In the genomic region with DNA sequence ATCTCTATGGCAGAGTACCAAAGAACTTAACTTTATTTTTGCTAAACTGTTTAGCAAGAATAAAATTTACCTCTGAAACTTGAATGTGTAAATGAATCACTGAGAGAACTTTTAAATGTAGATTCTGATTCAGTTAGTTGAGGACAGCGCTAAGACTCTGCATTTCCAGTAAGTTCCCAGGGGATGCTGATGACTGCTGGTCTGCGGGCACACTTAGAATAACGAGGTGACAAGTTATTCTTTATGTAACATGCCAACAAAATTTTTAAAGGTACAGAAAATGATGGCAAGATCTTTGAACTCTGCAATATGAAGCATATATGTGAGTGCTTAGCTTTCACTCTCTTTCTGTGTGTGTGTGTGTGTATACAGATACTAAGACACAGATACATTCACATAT, we compare ENCODE assay signal across 22 cellular contexts. TPM values are rescaled to one million over a fixed set of nuclear protein-coding genes. Genes with fewer than 3 reads are reported as not detected.
DNase-seq lines count a peak whose midpoint lies in the region; ATAC-seq and TF ChIP-seq lines count a peak whose summit lies in the region.
"Had no signal": no experiment of that assay in that cellular context is flagged by ENCODE, and none has a peak within 500 bp of the region (broad histone marks: within the 10 kb centered on the region; RNA-seq: fewer than 3 reads in every experiment).

No MANE protein-coding gene starts in this region.

- no peak overlapping the region for H3K4me3 ChIP-seq in CD4-positive, alpha-beta memory T cell (ENCODE audit: low read length in 2 of 2)
- no peak overlapping the region for H3K4me3 ChIP-seq in naive thymus-derived CD4-positive, alpha-beta T cell (ENCODE audit: low read length)
- H3K4me3 ChIP-seq in BE2C (ENCODE audit: low read depth, low read length) (no peak overlapping the region), endodermal cell (ENCODE audit: low read length) (no peak overlapping the region)
- H3K4me3 ChIP-seq: A549, colonic mucosa, hepatocyte, lower lobe of right lung, suprapubic skin had no signal

- peak overlapping the region; percentile 78 for H3K27ac Mint-ChIP-seq in activated CD4-positive, alpha-beta T cell treated with anti-CD3 and anti-CD28 coated beads, Interleukin-2, amount 10 ng/mL, durations not matched to agents 24 days and 14 days
- peak overlapping the region; percentile 77 to 91 (median 86) for H3K27ac Mint-ChIP-seq in CD4-positive, alpha-beta memory T cell
- H3K27ac Mint-ChIP-seq in activated CD8-positive, alpha-beta T cell treated with anti-CD3 and anti-CD28 coated beads for 36 hours, result peak overlapping the region; percentile 98
- H3K27ac Mint-ChIP-seq in naive thymus-derived CD4-positive, alpha-beta T cell, result peak overlapping the region; percentile 66 to 99 (median 97)
- no peak overlapping the region for H3K27ac Mint-ChIP-seq in endodermal cell

- H3K4me1 Mint-ChIP-seq in activated CD4-positive, alpha-beta T cell treated with anti-CD3 and anti-CD28 coated beads, Interleukin-2, amount 10 ng/mL, durations not matched to agents 24 days and 14 days, result peaks cover 72% of the 10 kb centered on the region
- peaks cover 72 to 96% (median 83%) of the 10 kb centered on the region in 4 donors for H3K4me1 Mint-ChIP-seq in CD4-positive, alpha-beta memory T cell
- peaks cover 94% of the 10 kb centered on the region for H3K4me1 Mint-ChIP-seq in activated CD8-positive, alpha-beta T cell treated with anti-CD3 and anti-CD28 coated beads for 36 hours (ENCODE audit: low read depth)
- peaks cover 61 to 100% (median 93%) of the 10 kb centered on the region in 7 donors for H3K4me1 Mint-ChIP-seq in naive thymus-derived CD4-positive, alpha-beta T cell
- H3K4me1 Mint-ChIP-seq in endodermal cell, result peaks cover 40% of the 10 kb centered on the region

- H3K27me3 ChIP-seq in CD4-positive, alpha-beta memory T cell (ENCODE audit: insufficient read depth, low read length), result no peaks in the 10 kb centered on the region
- no peaks in the 10 kb centered on the region for H3K27me3 ChIP-seq in naive thymus-derived CD4-positive, alpha-beta T cell (ENCODE audit: control insufficient read depth in 2 of 2, insufficient read depth in 2 of 2, low read length in 2 of 2)
- no peaks in the 10 kb centered on the region for H3K27me3 ChIP-seq in BE2C
- no peaks in the 10 kb centered on the region for H3K27me3 ChIP-seq in endodermal cell (ENCODE audit: control insufficient read depth, insufficient read depth, low read length, poor library complexity, severe bottlenecking)
- H3K27me3 ChIP-seq: colonic mucosa, hepatocyte, suprapubic skin had no signal

- H3K9me3 ChIP-seq in CD4-positive, alpha-beta memory T cell (ENCODE audit: control insufficient read depth in 1 of 2, low read length in 2 of 2), result no peaks in the 10 kb centered on the region
- no peaks in the 10 kb centered on the region for H3K9me3 ChIP-seq in naive thymus-derived CD4-positive, alpha-beta T cell (ENCODE audit: control insufficient read depth in 2 of 3, low read length in 3 of 3)
- H3K9me3 ChIP-seq in BE2C, result no peaks in the 10 kb centered on the region
- no peaks in the 10 kb centered on the region for H3K9me3 ChIP-seq in endodermal cell (ENCODE audit: control insufficient read depth, low read length)
- H3K9me3 ChIP-seq: A549, colonic mucosa, lower lobe of right lung, suprapubic skin had no signal

- WGBS in endodermal cell (ENCODE audit: insufficient coverage in 1 of 2, insufficient read length in 1 of 2), 2 experiments, result 84 to 86% methylated on average over 1 to 3 of the region's 3 CpGs

- H3K36me3 ChIP-seq in CD4-positive, alpha-beta memory T cell (ENCODE audit: insufficient read depth, low read length), result no peaks in the 10 kb centered on the region
- H3K36me3 ChIP-seq in naive thymus-derived CD4-positive, alpha-beta T cell (ENCODE audit: control insufficient read depth in 2 of 3, insufficient read depth in 3 of 3, low read length in 3 of 3), result peaks cover 0 to 22% (median 6%) of the 10 kb centered on the region in 3 experiments
- H3K36me3 ChIP-seq in BE2C, result no peaks in the 10 kb centered on the region
- H3K36me3 ChIP-seq in endodermal cell (ENCODE audit: control insufficient read depth, insufficient read depth, low read length), result peaks cover 14% of the 10 kb centered on the region
- H3K36me3 ChIP-seq: colonic mucosa, suprapubic skin had no signal

- no peak for TF ChIP-seq CTCF in activated CD8-positive, alpha-beta T cell treated with anti-CD3 and anti-CD28 coated beads for 36 hours (IDR thresholded peaks at IDR 0.05)
- TF ChIP-seq CTCF in BE2C (IDR thresholded peaks at IDR 0.05; ENCODE audit: low read depth, low read length), result no peak
- TF ChIP-seq CTCF in endodermal cell (conservative IDR thresholded peaks at IDR 0.05), result no peak

- peaks cover 100% of the 10 kb centered on the region for H3K4me1 ChIP-seq in CD4-positive, alpha-beta memory T cell (ENCODE audit: insufficient read depth, low read length)
- H3K4me1 ChIP-seq in naive thymus-derived CD4-positive, alpha-beta T cell (ENCODE audit: control insufficient read depth in 2 of 2, insufficient read depth in 2 of 2, low read length in 2 of 2), result peaks cover 80 to 97% of the 10 kb centered on the region in 2 donors
- H3K4me1 ChIP-seq in BE2C (no peaks in the 10 kb centered on the region), endodermal cell (ENCODE audit: control insufficient read depth, insufficient read depth, low read length) (peaks cover 8% of the 10 kb centered on the region)
- H3K4me1 ChIP-seq: colonic mucosa had no signal

- CTCF ChIA-PET in CD4-positive, alpha-beta memory T cell (lab: Charles Lee; ENCODE audit: partially characterized antibody), result interaction anchor here (2.0 kb wide), 1 partner anchor 34 kb away, joined by 10 read pairs; no protein-coding TSS in a partner anchor
- CTCF ChIA-PET in activated CD8-positive, alpha-beta T cell treated with anti-CD3 and anti-CD28 coated beads for 36 hours (lab: Charles Lee), result interaction anchor here (0.9 kb wide), 1 partner anchor 43 kb away, joined by 3 read pairs; no protein-coding TSS in a partner anchor
- CTCF ChIA-PET in naive thymus-derived CD4-positive, alpha-beta T cell (lab: Charles Lee), result interaction anchor here (1.1 to 1.2 kb wide), 2 partner anchors 31 to 50 kb away, joined by 3 read pairs; no protein-coding TSS in a partner anchor

- H3K4me3 Mint-ChIP-seq in activated CD4-positive, alpha-beta T cell treated with anti-CD3 and anti-CD28 coated beads, Interleukin-2, amount 10 ng/mL, durations not matched to agents 24 days and 14 days, result no peak overlapping the region
- peak overlapping the region in 1 of 8 donors; percentile 55 for H3K4me3 Mint-ChIP-seq in CD4-positive, alpha-beta memory T cell
- no peak overlapping the region for H3K4me3 Mint-ChIP-seq in activated CD8-positive, alpha-beta T cell treated with anti-CD3 and anti-CD28 coated beads for 36 hours
- peak overlapping the region in 7 of 10 donors; percentile 34 to 88 (median 62) for H3K4me3 Mint-ChIP-seq in naive thymus-derived CD4-positive, alpha-beta T cell
- no peak overlapping the region for H3K4me3 Mint-ChIP-seq in endodermal cell
- H3K4me3 Mint-ChIP-seq: brain, WTC11 had no signal

- no peak for DNase-seq in activated CD4-positive, alpha-beta T cell treated with anti-CD3 and anti-CD28 coated beads, Interleukin-2, amount 10 ng/mL, durations not matched to agents 24 days and 14 days
- no peak for DNase-seq in activated CD4-positive, alpha-beta T cell treated with anti-CD3 and anti-CD28 coated beads, Interleukin-2, amount 50 U/mL, for 48 hours
- DNase-seq in CD4-positive, alpha-beta memory T cell, result no peak
- DNase-seq in activated CD8-positive, alpha-beta T cell treated with anti-CD3 and anti-CD28 coated beads for 36 hours, result no peak
- peak in 1 of 9 donors; percentile 5 for DNase-seq in naive thymus-derived CD4-positive, alpha-beta T cell
- DNase-seq in BE2C (no peak), endodermal cell (no peak)
- DNase-seq: colonic mucosa; IMR-90; lower lobe of right lung; MM.1S; NCI-H1694 treated with DMSO at 0.1 percent for 48 hours; NCI-H226; stimulated activated CD4-positive, alpha-beta T cell treated with anti-CD3 and anti-CD28 coated beads, Interleukin-4, amount 100 ng/mL, for 1 hour had no signal

- H3K27me3 Mint-ChIP-seq in activated CD4-positive, alpha-beta T cell treated with anti-CD3 and anti-CD28 coated beads, Interleukin-2, amount 10 ng/mL, durations not matched to agents 24 days and 14 days, result no peaks in the 10 kb centered on the region
- H3K27me3 Mint-ChIP-seq in CD4-positive, alpha-beta memory T cell, result no peaks in the 10 kb centered on the region
- no peaks in the 10 kb centered on the region for H3K27me3 Mint-ChIP-seq in activated CD8-positive, alpha-beta T cell treated with anti-CD3 and anti-CD28 coated beads for 36 hours
- no peaks in the 10 kb centered on the region for H3K27me3 Mint-ChIP-seq in naive thymus-derived CD4-positive, alpha-beta T cell
- H3K27me3 Mint-ChIP-seq in endodermal cell (ENCODE audit: insufficient read depth), result no peaks in the 10 kb centered on the region

- no peak overlapping the region for H3K9ac ChIP-seq in endodermal cell (ENCODE audit: extremely low read depth, low read length, poor library complexity, severe bottlenecking)

- no peak for ATAC-seq in activated CD8-positive, alpha-beta T cell treated with anti-CD3 and anti-CD28 coated beads for 36 hours
- ATAC-seq in naive thymus-derived CD4-positive, alpha-beta T cell, result no peak
- no peak for ATAC-seq in GM19467 (IDR thresholded peaks at IDR 0.05; ENCODE audit: unreplicated experiment)
- ATAC-seq: A549, lower lobe of right lung, WTC11 had no signal

- POLR2A ChIA-PET in CD4-positive, alpha-beta memory T cell (lab: Charles Lee; ENCODE audit: partially characterized antibody), result interaction anchor here (0.6 to 6.6 kb wide), 5 partner anchors 19 to 53 kb away, joined by 3 to 94 read pairs (median 12); a partner anchor contains a TSS
- POLR2A ChIA-PET in activated CD8-positive, alpha-beta T cell treated with anti-CD3 and anti-CD28 coated beads for 36 hours (lab: Charles Lee), result interaction anchor here (0.7 to 1.9 kb wide), 6 partner anchors 11 to 53 kb away, joined by 3 to 6 read pairs (median 4); no protein-coding TSS in a partner anchor
- POLR2A ChIA-PET in naive thymus-derived CD4-positive, alpha-beta T cell (lab: Charles Lee), result interaction anchor here (0.6 to 10.0 kb wide), 10 partner anchors 6 to 1453 kb away, joined by 3 to 109 read pairs (median 4); no protein-coding TSS in a partner anchor

- H3K27ac ChIP-seq in CD4-positive, alpha-beta memory T cell (ENCODE audit: low read depth, low read length), result no peak overlapping the region
- peak overlapping the region; percentile 70 for H3K27ac ChIP-seq in naive thymus-derived CD4-positive, alpha-beta T cell (ENCODE audit: low read depth, low read length)
- H3K27ac ChIP-seq in endodermal cell (ENCODE audit: low read depth, low read length), result no peak overlapping the region
- H3K27ac ChIP-seq: colonic mucosa, hepatocyte, HL-60, lower lobe of right lung, suprapubic skin had no signal

- intact Hi-C loops in activated CD4-positive, alpha-beta T cell treated with anti-CD3 and anti-CD28 coated beads, Interleukin-2, amount 10 ng/mL, durations not matched to agents 24 days and 14 days (cut with micrococcal nuclease), result no loop called here
- intact Hi-C loops in CD4-positive, alpha-beta memory T cell (cut with micrococcal nuclease), result no loop called here
- intact Hi-C loops in activated CD8-positive, alpha-beta T cell treated with anti-CD3 and anti-CD28 coated beads for 36 hours (cut with micrococcal nuclease), result no loop called here
- intact Hi-C loops in naive thymus-derived CD4-positive, alpha-beta T cell (cut with micrococcal nuclease), result loop anchor here in 1 of 2 donors (10.0 kb wide), 1 partner anchor 802 kb away; no protein-coding TSS in a partner anchor

- H3K36me3 Mint-ChIP-seq in activated CD4-positive, alpha-beta T cell treated with anti-CD3 and anti-CD28 coated beads, Interleukin-2, amount 10 ng/mL, durations not matched to agents 24 days and 14 days (ENCODE audit: low read depth), result peaks cover 43% of the 10 kb centered on the region
- peaks cover 31 to 43% of the 10 kb centered on the region in 2 donors for H3K36me3 Mint-ChIP-seq in CD4-positive, alpha-beta memory T cell
- peaks cover 70% of the 10 kb centered on the region for H3K36me3 Mint-ChIP-seq in activated CD8-positive, alpha-beta T cell treated with anti-CD3 and anti-CD28 coated beads for 36 hours (ENCODE audit: low read depth)
- H3K36me3 Mint-ChIP-seq in naive thymus-derived CD4-positive, alpha-beta T cell, result peaks cover 9 to 42% (median 31%) of the 10 kb centered on the region in 5 donors
- no peaks in the 10 kb centered on the region for H3K36me3 Mint-ChIP-seq in endodermal cell (ENCODE audit: low read depth)
- H3K36me3 Mint-ChIP-seq: brain, WTC11 had no signal

- H3K9me3 Mint-ChIP-seq in activated CD4-positive, alpha-beta T cell treated with anti-CD3 and anti-CD28 coated beads, Interleukin-2, amount 10 ng/mL, durations not matched to agents 24 days and 14 days, result no peaks in the 10 kb centered on the region
- H3K9me3 Mint-ChIP-seq in CD4-positive, alpha-beta memory T cell, result no peaks in the 10 kb centered on the region
- H3K9me3 Mint-ChIP-seq in activated CD8-positive, alpha-beta T cell treated with anti-CD3 and anti-CD28 coated beads for 36 hours, result no peaks in the 10 kb centered on the region
- H3K9me3 Mint-ChIP-seq in naive thymus-derived CD4-positive, alpha-beta T cell, result peaks cover 0 to 3% (median 0%) of the 10 kb centered on the region in 11 donors
- no peaks in the 10 kb centered on the region for H3K9me3 Mint-ChIP-seq in endodermal cell
- H3K9me3 Mint-ChIP-seq: brain; T-helper 2 cell treated with Interferon-gamma antibody and Interleukin-4, amounts not matched to agents 5 μg/mL and 100 μg/mL, for 36 hours; WTC11 had no signal

RNA-seq across cellular contexts. Expression of a gene that starts 56.4 kb away (rescaled TPM):
- total RNA-seq in activated CD4-positive, alpha-beta T cell treated with anti-CD3 and anti-CD28 coated beads, Interleukin-2, amount 10 ng/mL, durations not matched to agents 24 days and 14 days, result 45.3 and 47.6 TPM in 2 replicates
- 100 to 1,000 TPM; 110 TPM for total RNA-seq in CD4-positive, alpha-beta memory T cell
- 100 to 1,000 TPM in 1 of 2 donors, 10 to 100 TPM in 1; 58.7 to 110 TPM for polyA plus RNA-seq in CD4-positive, alpha-beta memory T cell
- total RNA-seq in activated CD8-positive, alpha-beta T cell treated with anti-CD3 and anti-CD28 coated beads for 36 hours, result 10 to 100 TPM; 49.1 to 50.0 TPM
- total RNA-seq in naive thymus-derived CD4-positive, alpha-beta T cell, result 100 to 1,000 TPM in 4 of 5 experiments, 10 to 100 TPM in 1; 63.0 to 171 (median 155) TPM
- polyA plus RNA-seq in naive thymus-derived CD4-positive, alpha-beta T cell, result 100 to 1,000 TPM; 150 to 263 TPM
- polyA plus RNA-seq in BE2C (2012; ENCODE audit: insufficient read depth, insufficient read length, low read depth), result 2.3 TPM
- total RNA-seq in endodermal cell, result 1 to 10 TPM; 6.0 to 9.6 TPM
- 3.9 TPM for polyA plus RNA-seq in endodermal cell (2013, experiment 1 of 2)
- polyA plus RNA-seq in endodermal cell (2013, experiment 2 of 2), result 3.6 TPM

Comparison
In these comparisons a context has a peak if more than half of its experiments do, and no peak if none do; other contexts are left out.
1. H3K4me3 Mint-ChIP-seq: peak in naive thymus-derived CD4-positive, alpha-beta T cell (7 of 10); none in activated CD4-positive, alpha-beta T cell treated with anti-CD3 and anti-CD28 coated beads, Interleukin-2, amount 10 ng/mL, durations not matched to agents 24 days and 14 days (single experiment), activated CD8-positive, alpha-beta T cell treated with anti-CD3 and anti-CD28 coated beads for 36 hours (single experiment) and endodermal cell (single experiment).